9 cellular contexts compared by ENCODE assay signal in genomic region chr7:131234719-131235488, GRCh38.
DNase-seq lines count a peak whose midpoint lies in the region; ATAC-seq and TF ChIP-seq lines count a peak whose summit lies in the region.
"Had no signal": no experiment of that assay in that cellular context is flagged by ENCODE, and none has a peak within 500 bp of the region (broad histone marks: within the 10 kb centered on the region; RNA-seq: fewer than 3 reads in every experiment).

No MANE protein-coding gene starts in this region.

- H3K27me3 Mint-ChIP-seq in GM23338 (ENCODE audit: insufficient read depth, low read depth, poor library complexity) (peaks cover 4% of the 10 kb centered on the region), T-cell (no peaks in the 10 kb centered on the region)
- H3K27me3 Mint-ChIP-seq in effector memory CD8-positive, alpha-beta T cell: no peaks in the 10 kb centered on the region

- POLR2A ChIA-PET in T-cell (lab: Charles Lee) (interaction anchor here (0.5 to 1.5 kb wide), 5 partner anchors 36 to 128 kb away, joined by 3 to 7 read pairs (median 6); partner anchors contain the start of gene MKLN1 (in 1 of the 2)), HEK293T (lab: Yijun Ruan, JAX) (no interaction called here)

- CTCF ChIA-PET in T-cell (lab: Charles Lee) (interaction anchor here in 1 of 2 donors (0.6 to 1.0 kb wide), 2 partner anchors 128 to 178 kb away, joined by 4 to 5 read pairs; no protein-coding TSS in a partner anchor), HEK293T (lab: Yijun Ruan, JAX) (no interaction called here)

- TF ChIP-seq CTCF in GM23338 (conservative IDR thresholded peaks at IDR 0.05; ENCODE audit: low read depth in 2 of 2) (no peak), body of pancreas (IDR thresholded peaks at IDR 0.05) (no peak)

- H3K4me2 ChIP-seq in GM23338: no peak overlapping the region

- 53 to 55% methylated on average over 8 of the region's 8 CpGs for WGBS in body of pancreas, 2 donors

- no peaks in the 10 kb centered on the region for H3K9me2 ChIP-seq in GM23338 (ENCODE audit: insufficient read depth)

- H3K9me3 Mint-ChIP-seq in GM23338 (no peaks in the 10 kb centered on the region), T-cell (no peaks in the 10 kb centered on the region)
- H3K9me3 Mint-ChIP-seq in effector memory CD8-positive, alpha-beta T cell: peaks cover 0 to 2% of the 10 kb centered on the region in 2 donors

- no peaks in the 10 kb centered on the region for H3K27me3 ChIP-seq in GM23338 (ENCODE audit: insufficient read depth)
- no peaks in the 10 kb centered on the region for H3K27me3 ChIP-seq in body of pancreas
- H3K27me3 ChIP-seq: testis had no signal

- ATAC-seq in GM23338 (no peak), T-cell (replicated peaks in 1 of 4) (no peak), body of pancreas (no peak)
- ATAC-seq in effector memory CD8-positive, alpha-beta T cell (replicated peaks): no peak

- H4K20me1 ChIP-seq in GM23338 (replicated peaks; ENCODE audit: insufficient read depth): no peaks in the 10 kb centered on the region

- H3K36me3 Mint-ChIP-seq in GM23338 (ENCODE audit: low read depth) (no peaks in the 10 kb centered on the region), T-cell (no peaks in the 10 kb centered on the region)
- H3K36me3 Mint-ChIP-seq in effector memory CD8-positive, alpha-beta T cell (ENCODE audit: insufficient read depth): peaks cover 12% of the 10 kb centered on the region

- H3K4me3 ChIP-seq in GM23338 (no peak overlapping the region), body of pancreas (no peak overlapping the region)
- H3K4me3 ChIP-seq: SK-N-MC, testis had no signal

- DNase-seq in GM23338 (ENCODE audit: low spot score) (no peak), T-cell (no peak), pons (ENCODE audit: low spot score) (peak; percentile 23), HEK293T (ENCODE audit: extremely low spot score) (no peak), body of pancreas (no peak)
- no peak for DNase-seq in effector memory CD8-positive, alpha-beta T cell
- DNase-seq in stimulated activated naive CD4-positive, alpha-beta T cell (lab: John Stamatoyannopoulos, UW): no peak
- DNase-seq: testis had no signal

- H3K4me3 Mint-ChIP-seq in GM23338: no peak overlapping the region
- H3K4me3 Mint-ChIP-seq in T-cell: peak overlapping the region in 1 of 3 donors; percentile 27
- peak overlapping the region; percentile 37 to 49 for H3K4me3 Mint-ChIP-seq in effector memory CD8-positive, alpha-beta T cell

- no peaks in the 10 kb centered on the region for H3K79me2 ChIP-seq in GM23338 (replicated peaks; ENCODE audit: insufficient read depth)

- intact Hi-C loops in body of pancreas (cut with DNase I): no loop called here

- no peak overlapping the region for H2AFZ ChIP-seq in GM23338

- H3F3A ChIP-seq in GM23338 (replicated peaks; ENCODE audit: low read depth): no peaks in the 10 kb centered on the region

- no peak for TF ChIP-seq POLR2A in body of pancreas (IDR thresholded peaks at IDR 0.05)

- H3K27ac Mint-ChIP-seq in GM23338 (no peak overlapping the region), T-cell (peak overlapping the region; percentile 89 to 91)
- peak overlapping the region; percentile 93 to 95 for H3K27ac Mint-ChIP-seq in effector memory CD8-positive, alpha-beta T cell

- H3K9me3 ChIP-seq in body of pancreas: no peaks in the 10 kb centered on the region
- H3K9me3 ChIP-seq: testis had no signal

- H3K4me1 ChIP-seq in GM23338 (ENCODE audit: insufficient read depth) (peaks cover 11% of the 10 kb centered on the region; the same call in 1 of the 2 replicates), body of pancreas (no peaks in the 10 kb centered on the region)

- H3K4me1 Mint-ChIP-seq in GM23338 (peaks cover 23% of the 10 kb centered on the region), T-cell (peaks cover 50 to 70% (median 63%) of the 10 kb centered on the region in 3 donors)
- peaks cover 44 to 50% of the 10 kb centered on the region in 2 donors for H3K4me1 Mint-ChIP-seq in effector memory CD8-positive, alpha-beta T cell (ENCODE audit: low read depth in 2 of 2)

- H3K36me3 ChIP-seq in GM23338 (ENCODE audit: insufficient read depth): no peaks in the 10 kb centered on the region
- no peaks in the 10 kb centered on the region for H3K36me3 ChIP-seq in body of pancreas (replicated peaks in 1 of 2; ENCODE audit: insufficient read depth in 1 of 2, low read depth in 2 of 2)

- H3K27ac ChIP-seq in GM23338 (ENCODE audit: low read depth) (peak overlapping the region; percentile 73; the same call in 1 of the 2 replicates), body of pancreas (no peak overlapping the region)
- H3K27ac ChIP-seq: SK-N-MC had no signal

TF ChIP-seq in GM23338, 12 proteins besides CTCF, POLR2A, EP300 and RAD21 (continues in another document):
- TF ChIP-seq EZH2phosphoT487 (IDR thresholded peaks at IDR 0.05; ENCODE audit: unreplicated experiment) (no peak), CREB1 (CRISPR knock-in tag; IDR thresholded peaks at IDR 0.05; ENCODE audit: low read depth) (no peak), ETS1 (IDR thresholded peaks at IDR 0.05) (no peak), POLR2AphosphoS5 (IDR thresholded peaks at IDR 0.05; ENCODE audit: low read depth) (no peak), ZNF114 (CRISPR knock-in tag; IDR thresholded peaks at IDR 0.05) (no peak), ZNF331 (CRISPR knock-in tag; IDR thresholded peaks at IDR 0.05; ENCODE audit: low read depth) (no peak), EZH2 (IDR thresholded peaks at IDR 0.05; ENCODE audit: low read depth, unreplicated experiment) (no peak)

TF ChIP-seq in HEK293T, 16 proteins besides CTCF, POLR2A, EP300 and RAD21:
- no peak for TF ChIP-seq ZNF384 (IDR thresholded peaks at IDR 0.05)
- no peak for TF ChIP-seq TARDBP (IDR thresholded peaks at IDR 0.05)
- no peak for TF ChIP-seq BHLHE40 (IDR thresholded peaks at IDR 0.05; ENCODE audit: borderline replicate concordance)
- TF ChIP-seq HDGF (IDR thresholded peaks at IDR 0.05; ENCODE audit: borderline replicate concordance): no peak
- no peak for TF ChIP-seq L3MBTL2 (conservative IDR thresholded peaks at IDR 0.05)
- TF ChIP-seq FOXM1 (IDR thresholded peaks at IDR 0.05; ENCODE audit: borderline replicate concordance): no peak
- TF ChIP-seq NFRKB (IDR thresholded peaks at IDR 0.05): no peak
- no peak for TF ChIP-seq SUZ12 (IDR thresholded peaks at IDR 0.05)
- TF ChIP-seq LEF1 (IDR thresholded peaks at IDR 0.05; ENCODE audit: borderline replicate concordance): no peak
